ENCODE assay signal across 1 cellular context in genomic region chr3:150546226-150547044, GRCh38.
A peak's percentile ranks its signal among the peaks of the same experiment; 100 is the strongest.
TF ChIP-seq lines count a peak whose summit lies in the region.

Gene EIF2A (plus strand): TSS chr3:150546787. CDS start chr3:150546803, 16 bp downstream.
Gene SERP1 (minus strand): TSS chr3:150546496. CDS start chr3:150546135, 361 bp downstream.

TF ChIP-seq in GM23338, 12 proteins besides CTCF, POLR2A, EP300 and RAD21 (continued from another document):
- TF ChIP-seq, protein P1, sequence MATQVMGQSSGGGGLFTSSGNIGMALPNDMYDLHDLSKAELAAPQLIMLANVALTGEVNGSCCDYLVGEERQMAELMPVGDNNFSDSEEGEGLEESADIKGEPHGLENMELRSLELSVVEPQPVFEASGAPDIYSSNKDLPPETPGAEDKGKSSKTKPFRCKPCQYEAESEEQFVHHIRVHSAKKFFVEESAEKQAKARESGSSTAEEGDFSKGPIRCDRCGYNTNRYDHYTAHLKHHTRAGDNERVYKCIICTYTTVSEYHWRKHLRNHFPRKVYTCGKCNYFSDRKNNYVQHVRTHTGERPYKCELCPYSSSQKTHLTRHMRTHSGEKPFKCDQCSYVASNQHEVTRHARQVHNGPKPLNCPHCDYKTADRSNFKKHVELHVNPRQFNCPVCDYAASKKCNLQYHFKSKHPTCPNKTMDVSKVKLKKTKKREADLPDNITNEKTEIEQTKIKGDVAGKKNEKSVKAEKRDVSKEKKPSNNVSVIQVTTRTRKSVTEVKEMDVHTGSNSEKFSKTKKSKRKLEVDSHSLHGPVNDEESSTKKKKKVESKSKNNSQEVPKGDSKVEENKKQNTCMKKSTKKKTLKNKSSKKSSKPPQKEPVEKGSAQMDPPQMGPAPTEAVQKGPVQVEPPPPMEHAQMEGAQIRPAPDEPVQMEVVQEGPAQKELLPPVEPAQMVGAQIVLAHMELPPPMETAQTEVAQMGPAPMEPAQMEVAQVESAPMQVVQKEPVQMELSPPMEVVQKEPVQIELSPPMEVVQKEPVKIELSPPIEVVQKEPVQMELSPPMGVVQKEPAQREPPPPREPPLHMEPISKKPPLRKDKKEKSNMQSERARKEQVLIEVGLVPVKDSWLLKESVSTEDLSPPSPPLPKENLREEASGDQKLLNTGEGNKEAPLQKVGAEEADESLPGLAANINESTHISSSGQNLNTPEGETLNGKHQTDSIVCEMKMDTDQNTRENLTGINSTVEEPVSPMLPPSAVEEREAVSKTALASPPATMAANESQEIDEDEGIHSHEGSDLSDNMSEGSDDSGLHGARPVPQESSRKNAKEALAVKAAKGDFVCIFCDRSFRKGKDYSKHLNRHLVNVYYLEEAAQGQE (IDR thresholded peaks at IDR 0.05; ENCODE audit: unreplicated experiment) = no peak
- TF ChIP-seq CREB1 (CRISPR knock-in tag; IDR thresholded peaks at IDR 0.05; ENCODE audit: low read depth) (peak; percentile 99), JUNB (IDR thresholded peaks at IDR 0.05; ENCODE audit: unreplicated experiment) (no peak), STAT1 (IDR thresholded peaks at IDR 0.05; ENCODE audit: unreplicated experiment) (no peak), EZH2 (IDR thresholded peaks at IDR 0.05; ENCODE audit: low read depth, unreplicated experiment) (no peak), EZH2phosphoT487 (IDR thresholded peaks at IDR 0.05; ENCODE audit: unreplicated experiment) (no peak), ZNF331 (CRISPR knock-in tag; IDR thresholded peaks at IDR 0.05; ENCODE audit: low read depth) (no peak), POLR2AphosphoS5 (IDR thresholded peaks at IDR 0.05; ENCODE audit: low read depth) (peak; percentile 96), NANOG (IDR thresholded peaks at IDR 0.05; ENCODE audit: borderline replicate concordance) (peak; percentile 43; the same call in 1 of the 2 replicates)
- TF ChIP-seq, protein P2, sequence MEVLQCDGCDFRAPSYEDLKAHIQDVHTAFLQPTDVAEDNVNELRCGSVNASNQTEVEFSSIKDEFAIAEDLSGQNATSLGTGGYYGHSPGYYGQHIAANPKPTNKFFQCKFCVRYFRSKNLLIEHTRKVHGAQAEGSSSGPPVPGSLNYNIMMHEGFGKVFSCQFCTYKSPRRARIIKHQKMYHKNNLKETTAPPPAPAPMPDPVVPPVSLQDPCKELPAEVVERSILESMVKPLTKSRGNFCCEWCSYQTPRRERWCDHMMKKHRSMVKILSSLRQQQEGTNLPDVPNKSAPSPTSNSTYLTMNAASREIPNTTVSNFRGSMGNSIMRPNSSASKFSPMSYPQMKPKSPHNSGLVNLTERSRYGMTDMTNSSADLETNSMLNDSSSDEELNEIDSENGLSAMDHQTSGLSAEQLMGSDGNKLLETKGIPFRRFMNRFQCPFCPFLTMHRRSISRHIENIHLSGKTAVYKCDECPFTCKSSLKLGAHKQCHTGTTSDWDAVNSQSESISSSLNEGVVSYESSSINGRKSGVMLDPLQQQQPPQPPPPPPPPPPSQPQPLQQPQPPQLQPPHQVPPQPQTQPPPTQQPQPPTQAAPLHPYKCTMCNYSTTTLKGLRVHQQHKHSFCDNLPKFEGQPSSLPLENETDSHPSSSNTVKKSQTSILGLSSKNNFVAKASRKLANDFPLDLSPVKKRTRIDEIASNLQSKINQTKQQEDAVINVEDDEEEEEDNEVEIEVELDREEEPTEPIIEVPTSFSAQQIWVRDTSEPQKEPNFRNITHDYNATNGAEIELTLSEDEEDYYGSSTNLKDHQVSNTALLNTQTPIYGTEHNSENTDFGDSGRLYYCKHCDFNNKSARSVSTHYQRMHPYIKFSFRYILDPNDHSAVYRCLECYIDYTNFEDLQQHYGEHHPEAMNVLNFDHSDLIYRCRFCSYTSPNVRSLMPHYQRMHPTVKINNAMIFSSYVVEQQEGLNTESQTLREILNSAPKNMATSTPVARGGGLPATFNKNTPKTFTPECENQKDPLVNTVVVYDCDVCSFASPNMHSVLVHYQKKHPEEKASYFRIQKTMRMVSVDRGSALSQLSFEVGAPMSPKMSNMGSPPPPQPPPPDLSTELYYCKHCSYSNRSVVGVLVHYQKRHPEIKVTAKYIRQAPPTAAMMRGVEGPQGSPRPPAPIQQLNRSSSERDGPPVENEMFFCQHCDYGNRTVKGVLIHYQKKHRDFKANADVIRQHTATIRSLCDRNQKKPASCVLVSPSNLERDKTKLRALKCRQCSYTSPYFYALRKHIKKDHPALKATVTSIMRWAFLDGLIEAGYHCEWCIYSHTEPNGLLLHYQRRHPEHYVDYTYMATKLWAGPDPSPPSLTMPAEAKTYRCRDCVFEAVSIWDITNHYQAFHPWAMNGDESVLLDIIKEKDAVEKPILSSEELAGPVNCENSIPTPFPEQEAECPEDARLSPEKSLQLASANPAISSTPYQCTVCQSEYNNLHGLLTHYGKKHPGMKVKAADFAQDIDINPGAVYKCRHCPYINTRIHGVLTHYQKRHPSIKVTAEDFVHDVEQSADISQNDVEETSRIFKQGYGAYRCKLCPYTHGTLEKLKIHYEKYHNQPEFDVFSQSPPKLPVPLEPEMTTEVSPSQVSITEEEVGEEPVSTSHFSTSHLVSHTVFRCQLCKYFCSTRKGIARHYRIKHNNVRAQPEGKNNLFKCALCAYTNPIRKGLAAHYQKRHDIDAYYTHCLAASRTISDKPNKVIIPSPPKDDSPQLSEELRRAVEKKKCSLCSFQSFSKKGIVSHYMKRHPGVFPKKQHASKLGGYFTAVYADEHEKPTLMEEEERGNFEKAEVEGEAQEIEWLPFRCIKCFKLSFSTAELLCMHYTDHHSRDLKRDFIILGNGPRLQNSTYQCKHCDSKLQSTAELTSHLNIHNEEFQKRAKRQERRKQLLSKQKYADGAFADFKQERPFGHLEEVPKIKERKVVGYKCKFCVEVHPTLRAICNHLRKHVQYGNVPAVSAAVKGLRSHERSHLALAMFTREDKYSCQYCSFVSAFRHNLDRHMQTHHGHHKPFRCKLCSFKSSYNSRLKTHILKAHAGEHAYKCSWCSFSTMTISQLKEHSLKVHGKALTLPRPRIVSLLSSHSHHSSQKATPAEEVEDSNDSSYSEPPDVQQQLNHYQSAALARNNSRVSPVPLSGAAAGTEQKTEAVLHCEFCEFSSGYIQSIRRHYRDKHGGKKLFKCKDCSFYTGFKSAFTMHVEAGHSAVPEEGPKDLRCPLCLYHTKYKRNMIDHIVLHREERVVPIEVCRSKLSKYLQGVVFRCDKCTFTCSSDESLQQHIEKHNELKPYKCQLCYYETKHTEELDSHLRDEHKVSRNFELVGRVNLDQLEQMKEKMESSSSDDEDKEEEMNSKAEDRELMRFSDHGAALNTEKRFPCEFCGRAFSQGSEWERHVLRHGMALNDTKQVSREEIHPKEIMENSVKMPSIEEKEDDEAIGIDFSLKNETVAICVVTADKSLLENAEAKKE (CRISPR knock-in tag; IDR thresholded peaks at IDR 0.05) = no peak
- TF ChIP-seq, protein P3, sequence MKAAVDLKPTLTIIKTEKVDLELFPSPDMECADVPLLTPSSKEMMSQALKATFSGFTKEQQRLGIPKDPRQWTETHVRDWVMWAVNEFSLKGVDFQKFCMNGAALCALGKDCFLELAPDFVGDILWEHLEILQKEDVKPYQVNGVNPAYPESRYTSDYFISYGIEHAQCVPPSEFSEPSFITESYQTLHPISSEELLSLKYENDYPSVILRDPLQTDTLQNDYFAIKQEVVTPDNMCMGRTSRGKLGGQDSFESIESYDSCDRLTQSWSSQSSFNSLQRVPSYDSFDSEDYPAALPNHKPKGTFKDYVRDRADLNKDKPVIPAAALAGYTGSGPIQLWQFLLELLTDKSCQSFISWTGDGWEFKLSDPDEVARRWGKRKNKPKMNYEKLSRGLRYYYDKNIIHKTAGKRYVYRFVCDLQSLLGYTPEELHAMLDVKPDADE (IDR thresholded peaks at IDR 0.05) = peak; percentile 95
